ENCODE assay signal across 33 cellular contexts in genomic region chr2:24761866-24762265, GRCh38.
"Had no signal": no experiment of that assay in that cellular context is flagged by ENCODE, and none has a peak within 500 bp of the region (broad histone marks: within the 10 kb centered on the region; RNA-seq: fewer than 3 reads in every experiment).

No MANE protein-coding gene starts in this region.

- ATAC-seq: activated CD4-positive, alpha-beta T cell treated with anti-CD3 and anti-CD28 coated beads for 36 hours; activated CD8-positive, alpha-beta memory T cell treated with anti-CD3 and anti-CD28 coated beads, Interleukin-2, amount 10 ng/mL, durations not matched to agents 7 days and 5 days; activated CD8-positive, alpha-beta T cell treated with anti-CD3 and anti-CD28 coated beads, Interleukin-2, amount 10 ng/mL, durations not matched to agents 7 days and 5 days; activated T-cell treated with anti-CD3 and anti-CD28 coated beads, Interleukin-2, amount 50 U/mL, for 72 hours; heart right ventricle; left lung; naive thymus-derived CD4-positive, alpha-beta T cell; right cardiac atrium; stimulated activated naive B cell treated with anti-CD40 and anti-IgM and Interleukin-4, amounts not matched to agents 10 μg/mL and 1 μg/mL and 100 μg/mL, for 72 hours had no signal

- H3K4me1 Mint-ChIP-seq: neural crest cell; stimulated activated naive B cell treated with anti-CD40 and anti-IgM and Interleukin-4, amounts not matched to agents 10 μg/mL and 1 μg/mL and 100 μg/mL, for 72 hours had no signal

- H3K4me3 Mint-ChIP-seq: activated CD4-positive, alpha-beta T cell treated with anti-CD3 and anti-CD28 coated beads for 36 hours; activated CD8-positive, alpha-beta memory T cell treated with anti-CD3 and anti-CD28 coated beads, Interleukin-2, amount 10 ng/mL, durations not matched to agents 7 days and 5 days; activated CD8-positive, alpha-beta T cell treated with anti-CD3 and anti-CD28 coated beads, Interleukin-2, amount 10 ng/mL, durations not matched to agents 7 days and 5 days; activated naive CD8-positive, alpha-beta T cell treated with anti-CD3 and anti-CD28 coated beads for 36 hours; activated T-cell treated with anti-CD3 and anti-CD28 coated beads, Interleukin-2, amount 50 U/mL, for 72 hours; central memory CD8-positive, alpha-beta T cell; dendritic cell treated with granulocyte-macrophage colony-stimulating factor and Interleukin-4, amounts not matched to agents 40 ng/mL and 50 ng/mL, for 4 days; naive thymus-derived CD4-positive, alpha-beta T cell; neural crest cell; stimulated activated naive B cell treated with anti-CD40 and anti-IgM and Interleukin-4, amounts not matched to agents 10 μg/mL and 1 μg/mL and 100 μg/mL, for 72 hours; T-helper 2 cell treated with Interferon-gamma antibody and Interleukin-4, amounts not matched to agents 5 μg/mL and 100 μg/mL, for 36 hours had no signal

- H3K27ac ChIP-seq: adrenal gland, brain microvascular endothelial cell, epithelial cell of prostate, esophagus squamous epithelium, heart right ventricle, left lung, parathyroid adenoma, suprapubic skin, tibial artery had no signal

- H3K4me1 ChIP-seq: esophagus squamous epithelium, left lung, suprapubic skin, tibial artery had no signal

- H3K4me3 ChIP-seq: adrenal gland, esophagus squamous epithelium, heart right ventricle, left lung, suprapubic skin, tibial artery had no signal

- FAIRE-seq: endometrium had no signal

- H3K9me3 ChIP-seq: adrenal gland, esophagus squamous epithelium, heart right ventricle, left lung, suprapubic skin, tibial artery had no signal

- H3K27me3 Mint-ChIP-seq: activated CD4-positive, alpha-beta T cell treated with anti-CD3 and anti-CD28 coated beads for 36 hours; activated CD8-positive, alpha-beta memory T cell treated with anti-CD3 and anti-CD28 coated beads, Interleukin-2, amount 10 ng/mL, durations not matched to agents 7 days and 5 days; activated naive CD8-positive, alpha-beta T cell treated with anti-CD3 and anti-CD28 coated beads for 36 hours; central memory CD8-positive, alpha-beta T cell; dendritic cell treated with granulocyte-macrophage colony-stimulating factor and Interleukin-4, amounts not matched to agents 40 ng/mL and 50 ng/mL, for 4 days; naive thymus-derived CD4-positive, alpha-beta T cell; stimulated activated naive B cell treated with anti-CD40 and anti-IgM and Interleukin-4, amounts not matched to agents 10 μg/mL and 1 μg/mL and 100 μg/mL, for 72 hours had no signal

- H2AFZ ChIP-seq: parathyroid adenoma had no signal

- H3K9me3 Mint-ChIP-seq: activated naive CD8-positive, alpha-beta T cell treated with anti-CD3 and anti-CD28 coated beads for 36 hours; activated T-cell treated with anti-CD3 and anti-CD28 coated beads, Interleukin-2, amount 50 U/mL, for 72 hours; central memory CD8-positive, alpha-beta T cell; dendritic cell treated with granulocyte-macrophage colony-stimulating factor and Interleukin-4, amounts not matched to agents 40 ng/mL and 50 ng/mL, for 4 days; naive thymus-derived CD4-positive, alpha-beta T cell; neural crest cell; stimulated activated naive B cell treated with anti-CD40 and anti-IgM and Interleukin-4, amounts not matched to agents 10 μg/mL and 1 μg/mL and 100 μg/mL, for 72 hours; T-helper 2 cell treated with Interferon-gamma antibody and Interleukin-4, amounts not matched to agents 5 μg/mL and 100 μg/mL, for 36 hours had no signal

- H3K27me3 ChIP-seq: adrenal gland, brain microvascular endothelial cell, esophagus squamous epithelium, heart right ventricle, left lung, suprapubic skin, tibial artery had no signal

- H3K27ac Mint-ChIP-seq: activated CD4-positive, alpha-beta T cell treated with anti-CD3 and anti-CD28 coated beads for 36 hours; activated CD8-positive, alpha-beta memory T cell treated with anti-CD3 and anti-CD28 coated beads, Interleukin-2, amount 10 ng/mL, durations not matched to agents 7 days and 5 days; activated CD8-positive, alpha-beta T cell treated with anti-CD3 and anti-CD28 coated beads, Interleukin-2, amount 10 ng/mL, durations not matched to agents 7 days and 5 days; activated naive CD8-positive, alpha-beta T cell treated with anti-CD3 and anti-CD28 coated beads for 36 hours; activated T-cell treated with anti-CD3 and anti-CD28 coated beads, Interleukin-2, amount 50 U/mL, for 72 hours; dendritic cell treated with granulocyte-macrophage colony-stimulating factor and Interleukin-4, amounts not matched to agents 40 ng/mL and 50 ng/mL, for 4 days; stimulated activated naive B cell treated with anti-CD40 and anti-IgM and Interleukin-4, amounts not matched to agents 10 μg/mL and 1 μg/mL and 100 μg/mL, for 72 hours; T-helper 2 cell treated with Interferon-gamma antibody and Interleukin-4, amounts not matched to agents 5 μg/mL and 100 μg/mL, for 36 hours had no signal

- DNase-seq: activated CD4-positive, alpha-beta T cell treated with anti-CD3 and anti-CD28 coated beads for 36 hours; activated CD4-positive, CD25-positive, alpha-beta regulatory T cell; activated CD8-positive, alpha-beta memory T cell treated with anti-CD3 and anti-CD28 coated beads, Interleukin-2, amount 10 ng/mL, durations not matched to agents 7 days and 5 days; activated CD8-positive, alpha-beta T cell treated with anti-CD3 and anti-CD28 coated beads, Interleukin-2, amount 10 ng/mL, durations not matched to agents 7 days and 5 days; activated naive CD4-positive, alpha-beta T cell treated with Interleukin-2 at 50 U/mL for 16 hours; activated naive CD8-positive, alpha-beta T cell treated with anti-CD3 and anti-CD28 coated beads for 36 hours; activated T-cell treated with anti-CD3 and anti-CD28 coated beads, Interleukin-2, amount 50 U/mL, for 72 hours; adrenal gland; aorta; brain microvascular endothelial cell; effector CD4-positive, alpha-beta T cell; esophagus squamous epithelium; foreskin melanocyte; heart right ventricle; kidney glomerular epithelial cell; left lung; midbrain; naive thymus-derived CD4-positive, alpha-beta T cell; occipital lobe; stimulated activated CD4-positive, alpha-beta T cell treated with anti-CD3 and anti-CD28 coated beads, Interleukin-15, amount 100 ng/mL, for 24 hours; stimulated activated CD4-positive, alpha-beta T cell treated with anti-CD3 and anti-CD28 coated beads, Interleukin-2, amount 100 ng/mL, for 24 hours; stimulated activated naive B cell treated with anti-CD40 and anti-IgM and Interleukin-4, amounts not matched to agents 10 μg/mL and 1 μg/mL and 100 μg/mL, for 72 hours; T-helper 1 cell; tibial artery had no signal

- H3K79me2 ChIP-seq: parathyroid adenoma had no signal

- H3K9ac ChIP-seq: parathyroid adenoma had no signal
